8 cellular contexts compared by ENCODE assay signal in genomic region chr19:10379880-10380310, GRCh38. TPM values are rescaled to one million over a fixed set of nuclear protein-coding genes. Genes with fewer than 3 reads are reported as not detected.
DNase-seq lines count a peak whose midpoint lies in the region; ATAC-seq, FAIRE-seq and TF ChIP-seq lines count a peak whose summit lies in the region.

No MANE protein-coding gene starts in this region.

- no peak for TF ChIP-seq CTCF in bronchial epithelial cell (IDR thresholded peaks at IDR 0.05; ENCODE audit: insufficient read depth, low read length, severe bottlenecking)

- H4K20me1 ChIP-seq in BLaER1: no peaks in the 10 kb centered on the region

- peak overlapping the region; percentile 79 for H3K27ac ChIP-seq in BLaER1
- H3K27ac ChIP-seq in HUES48 (ENCODE audit: low read depth, low read length): peak overlapping the region; percentile 56

- H3K4me3 ChIP-seq in BLaER1: peak overlapping the region; percentile 89
- H3K4me3 ChIP-seq in HUES48 (ENCODE audit: low read depth, low read length): peak overlapping the region; percentile 78
- H3K4me3 ChIP-seq in bronchial epithelial cell (ENCODE audit: low read depth, low read length): peak overlapping the region; percentile 98
- peak overlapping the region; percentile 95 for H3K4me3 ChIP-seq in mucosa of stomach (ENCODE audit: low read length)

- ATAC-seq in GM18502 (IDR thresholded peaks at IDR 0.05; ENCODE audit: poor library complexity, unreplicated experiment) (no peak), HG02885 (IDR thresholded peaks at IDR 0.05; ENCODE audit: poor library complexity, unreplicated experiment) (no peak), HG02798 (IDR thresholded peaks at IDR 0.05; ENCODE audit: poor library complexity, unreplicated experiment) (no peak), HG03095 (IDR thresholded peaks at IDR 0.05; ENCODE audit: unreplicated experiment) (no peak)

- peaks cover 19% of the 10 kb centered on the region for H3K4me1 ChIP-seq in BLaER1
- H3K4me1 ChIP-seq in HUES48 (ENCODE audit: control insufficient read depth, insufficient read depth, low read length): 0 out of 2 replicates have a peak, but pooled peaks cover 2% of the 10 kb centered on the region
- peaks cover 10% of the 10 kb centered on the region for H3K4me1 ChIP-seq in mucosa of stomach (ENCODE audit: control insufficient read depth, insufficient read depth, low read length)

- H3K36me3 ChIP-seq in BLaER1 (peaks cover 31% of the 10 kb centered on the region), HUES48 (ENCODE audit: control insufficient read depth, insufficient read depth, low read length) (peaks cover 11% of the 10 kb centered on the region), bronchial epithelial cell (ENCODE audit: control insufficient read depth, insufficient read depth, low read length) (peaks cover 7% of the 10 kb centered on the region), mucosa of stomach (ENCODE audit: control insufficient read depth, insufficient read depth, low read length) (no peaks in the 10 kb centered on the region)

- no peaks in the 10 kb centered on the region for H3K27me3 ChIP-seq in BLaER1
- no peaks in the 10 kb centered on the region for H3K27me3 ChIP-seq in HUES48 (ENCODE audit: control insufficient read depth, insufficient read depth, low read length)
- no peaks in the 10 kb centered on the region for H3K27me3 ChIP-seq in bronchial epithelial cell (ENCODE audit: control insufficient read depth, insufficient read depth, low read length)
- H3K27me3 ChIP-seq in mucosa of stomach (ENCODE audit: control insufficient read depth, insufficient read depth, low read length): no peaks in the 10 kb centered on the region

- H3K9ac ChIP-seq in BLaER1: peak overlapping the region; percentile 89
- peak overlapping the region; percentile 63 for H3K9ac ChIP-seq in HUES48 (ENCODE audit: low read depth, low read length)
- H3K9ac ChIP-seq in mucosa of stomach (ENCODE audit: low read length): peak overlapping the region; percentile 97

- H3K9me3 ChIP-seq in BLaER1 (no peaks in the 10 kb centered on the region), HUES48 (ENCODE audit: control insufficient read depth, insufficient read depth, low read length) (no peaks in the 10 kb centered on the region), mucosa of stomach (ENCODE audit: control insufficient read depth, low read length) (no peaks in the 10 kb centered on the region)

- H3K4me2 ChIP-seq in BLaER1: peak overlapping the region; percentile 98

- DNase-seq in bronchial epithelial cell (ENCODE audit: low read depth): no peak

- no peak for FAIRE-seq in bronchial epithelial cell (lab: Jason Lieb, UNC)

RNA-seq across cellular contexts. Expression of gene TYK2, which starts 0.5 kb away (rescaled TPM):
- total RNA-seq in bronchial epithelial cell: 36.1 and 45.8 TPM in 2 replicates

RNA-seq across cellular contexts. Expression of gene CDC37, which starts 23.4 kb away (rescaled TPM):
- 195 TPM in 2 replicates for total RNA-seq in bronchial epithelial cell

RNA-seq across cellular contexts. Expression of gene PDE4A, which starts 40.4 kb away (rescaled TPM):
- 0.13 and 0.26 TPM in 2 replicates for total RNA-seq in bronchial epithelial cell

RNA-seq across cellular contexts. Expression of gene ICAM3, which starts 40.5 kb away (rescaled TPM):
- total RNA-seq in bronchial epithelial cell: 5.0 and 5.5 TPM in 2 replicates

RNA-seq across cellular contexts. Expression of gene RAVER1, which starts 46.6 kb away (rescaled TPM):
- 2.3 and 4.2 TPM in 2 replicates for total RNA-seq in bronchial epithelial cell
